27 cellular contexts compared by ENCODE assay signal in the genomic region with DNA sequence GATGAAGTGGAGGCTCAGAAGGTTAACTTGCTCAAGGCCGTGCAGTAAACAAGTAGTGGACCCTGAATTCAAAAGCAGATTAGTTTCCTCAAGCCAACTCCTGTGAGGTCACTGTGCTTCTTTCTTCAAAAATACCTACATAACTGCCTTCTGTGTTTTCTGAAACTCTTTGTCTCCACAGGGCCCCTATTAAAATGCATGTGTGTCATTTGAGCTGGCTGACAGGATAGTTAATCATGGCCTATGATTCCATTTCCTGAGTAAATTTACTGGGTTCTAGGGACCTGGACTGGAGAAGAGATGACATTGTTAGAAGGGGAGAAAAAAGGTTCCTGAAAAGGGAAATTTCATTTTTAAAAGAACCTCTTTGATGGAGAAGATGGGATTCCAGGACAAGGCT. TPM values are rescaled to one million over a fixed set of nuclear protein-coding genes. Genes with fewer than 3 reads are reported as not detected.
DNase-seq lines count a peak whose midpoint lies in the region; ATAC-seq, FAIRE-seq and TF ChIP-seq lines count a peak whose summit lies in the region.
"Had no signal": no experiment of that assay in that cellular context is flagged by ENCODE, and none has a peak within 500 bp of the region (broad histone marks: within the 10 kb centered on the region; RNA-seq: fewer than 3 reads in every experiment).

No MANE protein-coding gene starts in this region.

- H3K4me3 Mint-ChIP-seq in stimulated activated naive CD8-positive, alpha-beta T cell treated with anti-CD3 and anti-CD28 coated beads, Interleukin-15, amount 100 ng/mL, for 72 hours, result no peak overlapping the region
- H3K4me3 Mint-ChIP-seq: activated CD8-positive, alpha-beta T cell treated with anti-CD3 and anti-CD28 coated beads, Interleukin-2, amount 10 ng/mL, durations not matched to agents 7 days and 5 days; activated naive CD4-positive, alpha-beta T cell treated with anti-CD3 and anti-CD28 coated beads, Interleukin-2, amount 10 ng/mL, durations not matched to agents 7 days and 5 days; activated T-cell treated with anti-CD3 and anti-CD28 coated beads, Interleukin-2, amount 50 U/mL, for 24 hours; nephron progenitor cell; T-helper 2 cell treated with Interferon-gamma antibody and Interleukin-4, amounts not matched to agents 5 μg/mL and 100 μg/mL, for 36 hours had no signal

- no peaks in the 10 kb centered on the region for H3K9me3 Mint-ChIP-seq in stimulated activated naive CD8-positive, alpha-beta T cell treated with anti-CD3 and anti-CD28 coated beads, Interleukin-15, amount 100 ng/mL, for 72 hours
- H3K9me3 Mint-ChIP-seq: activated naive CD4-positive, alpha-beta T cell treated with anti-CD3 and anti-CD28 coated beads, Interleukin-2, amount 10 ng/mL, durations not matched to agents 7 days and 5 days; activated T-cell treated with anti-CD3 and anti-CD28 coated beads, Interleukin-2, amount 50 U/mL, for 24 hours; T-helper 2 cell treated with Interferon-gamma antibody and Interleukin-4, amounts not matched to agents 5 μg/mL and 100 μg/mL, for 36 hours had no signal

- no peaks in the 10 kb centered on the region for H4K20me1 ChIP-seq in osteoblast (ENCODE audit: insufficient read depth, low read length)

- TF ChIP-seq CTCF in bronchial epithelial cell (IDR thresholded peaks at IDR 0.05; ENCODE audit: insufficient read depth, low read length, severe bottlenecking) (no peak), osteoblast (IDR thresholded peaks at IDR 0.05; ENCODE audit: extremely low read depth, low read depth, low read length) (no peak), GM10248 (IDR thresholded peaks at IDR 0.05; ENCODE audit: control extremely low read depth, extremely low read depth, low read depth, missing control alignments) (no peak)

- H3K4me1 ChIP-seq in osteoblast (ENCODE audit: insufficient read depth, low read length), result no peaks in the 10 kb centered on the region
- H3K4me1 ChIP-seq: A549, upper lobe of left lung had no signal

- H3K36me3 ChIP-seq in bronchial epithelial cell (ENCODE audit: control insufficient read depth, insufficient read depth, low read length), result no peaks in the 10 kb centered on the region
- no peaks in the 10 kb centered on the region for H3K36me3 ChIP-seq in osteoblast (ENCODE audit: insufficient read depth, low read length)
- H3K36me3 ChIP-seq: upper lobe of left lung had no signal

- POLR2A ChIA-PET in GM10248 (lab: Yijun Ruan, JAX), result no interaction called here

- no peaks in the 10 kb centered on the region for H3K79me2 ChIP-seq in osteoblast (ENCODE audit: insufficient read depth, low read length)

- no peaks in the 10 kb centered on the region for H3K9me3 ChIP-seq in osteoblast (ENCODE audit: low read depth, low read length)
- H3K9me3 ChIP-seq: A549, upper lobe of left lung had no signal

- H3K27me3 ChIP-seq in bronchial epithelial cell (ENCODE audit: control insufficient read depth, insufficient read depth, low read length) (no peaks in the 10 kb centered on the region), osteoblast (ENCODE audit: insufficient read depth, low read length) (no peaks in the 10 kb centered on the region)
- H3K27me3 ChIP-seq: upper lobe of left lung had no signal

- peaks cover under 1% of the 10 kb centered on the region for H3K27me3 Mint-ChIP-seq in stimulated activated naive CD8-positive, alpha-beta T cell treated with anti-CD3 and anti-CD28 coated beads, Interleukin-15, amount 100 ng/mL, for 72 hours
- H3K27me3 Mint-ChIP-seq: activated naive CD4-positive, alpha-beta T cell treated with anti-CD3 and anti-CD28 coated beads, Interleukin-2, amount 10 ng/mL, durations not matched to agents 7 days and 5 days; progenitor cell of endocrine pancreas had no signal

- CTCF ChIA-PET in GM10248 (lab: Yijun Ruan, JAX), result interaction anchor here (1.5 kb wide), 1 partner anchor 11 kb away, joined by 5 read pairs; no protein-coding TSS in a partner anchor

- peak overlapping the region; percentile 27 for H2AFZ ChIP-seq in osteoblast (ENCODE audit: low read length)

- DNase-seq in NCI-H748 (lab: John Stamatoyannopoulos, UW; ENCODE audit: unreplicated experiment) (peak; percentile 12), NCI-H748 treated with DMSO at 0.1 percent for 48 hours (lab: John Stamatoyannopoulos, UW) (no peak), LHCN-M2 (ENCODE audit: low read depth) (peak; percentile 18), bronchial epithelial cell (ENCODE audit: low read depth) (peak; percentile 77), osteoblast (ENCODE audit: insufficient read length, low spot score, missing footprints) (no peak), GM10248 (ENCODE audit: extremely low spot score) (no peak)
- DNase-seq in stimulated activated naive CD8-positive, alpha-beta T cell treated with anti-CD3 and anti-CD28 coated beads, Interleukin-15, amount 100 ng/mL, for 72 hours, result no peak
- DNase-seq: activated CD8-positive, alpha-beta T cell treated with anti-CD3 and anti-CD28 coated beads, Interleukin-2, amount 10 ng/mL, durations not matched to agents 7 days and 5 days; activated naive CD4-positive, alpha-beta T cell treated with anti-CD3 and anti-CD28 coated beads, Interleukin-2, amount 10 ng/mL, durations not matched to agents 7 days and 5 days; activated T-cell treated with anti-CD3 and anti-CD28 coated beads, Interleukin-2, amount 50 U/mL, for 24 hours; aorta; hippocampal formation; left cardiac atrium; midbrain; NCI-H524; nephron progenitor cell; OCI-M1; stimulated activated CD4-positive, alpha-beta T cell treated with anti-CD3 and anti-CD28 coated beads, Interleukin-4, amount 100 ng/mL, for 24 hours; upper lobe of left lung had no signal

- no peak overlapping the region for H3K27ac Mint-ChIP-seq in stimulated activated naive CD8-positive, alpha-beta T cell treated with anti-CD3 and anti-CD28 coated beads, Interleukin-15, amount 100 ng/mL, for 72 hours
- H3K27ac Mint-ChIP-seq: activated CD8-positive, alpha-beta T cell treated with anti-CD3 and anti-CD28 coated beads, Interleukin-2, amount 10 ng/mL, durations not matched to agents 7 days and 5 days; activated naive CD4-positive, alpha-beta T cell treated with anti-CD3 and anti-CD28 coated beads, Interleukin-2, amount 10 ng/mL, durations not matched to agents 7 days and 5 days; activated T-cell treated with anti-CD3 and anti-CD28 coated beads, Interleukin-2, amount 50 U/mL, for 24 hours; nephron progenitor cell; T-helper 2 cell treated with Interferon-gamma antibody and Interleukin-4, amounts not matched to agents 5 μg/mL and 100 μg/mL, for 36 hours had no signal

- no peak for FAIRE-seq in bronchial epithelial cell (lab: Jason Lieb, UNC)
- FAIRE-seq: A549, endometrium, K562, small intestine had no signal

- no peaks in the 10 kb centered on the region for H3K4me1 Mint-ChIP-seq in stimulated activated naive CD8-positive, alpha-beta T cell treated with anti-CD3 and anti-CD28 coated beads, Interleukin-15, amount 100 ng/mL, for 72 hours
- H3K4me1 Mint-ChIP-seq: activated naive CD4-positive, alpha-beta T cell treated with anti-CD3 and anti-CD28 coated beads, Interleukin-2, amount 10 ng/mL, durations not matched to agents 7 days and 5 days had no signal

- H3K4me2 ChIP-seq in osteoblast (ENCODE audit: insufficient read depth, low read length), result no peak overlapping the region
- H3K4me2 ChIP-seq: A549 had no signal

- no peak for ATAC-seq in stimulated activated naive CD8-positive, alpha-beta T cell treated with anti-CD3 and anti-CD28 coated beads, Interleukin-15, amount 100 ng/mL, for 72 hours
- no peak for ATAC-seq in GM18909 (IDR thresholded peaks at IDR 0.05; ENCODE audit: poor library complexity, unreplicated experiment)
- ATAC-seq: A549; activated CD8-positive, alpha-beta T cell treated with anti-CD3 and anti-CD28 coated beads, Interleukin-2, amount 10 ng/mL, durations not matched to agents 7 days and 5 days; K562; left cardiac atrium had no signal

- no peak overlapping the region for H3K27ac ChIP-seq in osteoblast (ENCODE audit: low read depth, low read length)
- H3K27ac ChIP-seq: A549, C4-2B, upper lobe of left lung had no signal

- no peak overlapping the region for H3K4me3 ChIP-seq in bronchial epithelial cell (ENCODE audit: low read depth, low read length)
- no peak overlapping the region for H3K4me3 ChIP-seq in osteoblast (ENCODE audit: insufficient read depth, low read length)
- H3K4me3 ChIP-seq: A549, K562, upper lobe of left lung had no signal

RNA-seq across cellular contexts. Expression of a gene that starts 12.9 kb away (rescaled TPM):
- total RNA-seq in LHCN-M2 (2014; rRNA removed) (6.9 and 7.1 TPM in 2 replicates), bronchial epithelial cell (1.6 and 1.9 TPM in 2 replicates), osteoblast (10.1 and 11.5 TPM in 2 replicates)
- polyA plus RNA-seq in LHCN-M2 (2012), result 3.4 TPM
- total RNA-seq: activated CD8-positive, alpha-beta T cell treated with anti-CD3 and anti-CD28 coated beads, Interleukin-2, amount 10 ng/mL, durations not matched to agents 7 days and 5 days had no signal

Comparison
In these comparisons a context has a peak if more than half of its experiments do, and no peak if none do; other contexts are left out.
1. DNase-seq: peak in NCI-H748 (single experiment), LHCN-M2 (single experiment) and bronchial epithelial cell (single experiment); none in NCI-H748 treated with DMSO at 0.1 percent for 48 hours (single experiment), osteoblast (single experiment), stimulated activated naive CD8-positive, alpha-beta T cell treated with anti-CD3 and anti-CD28 coated beads, Interleukin-15, amount 100 ng/mL, for 72 hours (0 of 2) and GM10248 (single experiment).